ENCODE assay signal across 10 cellular contexts in genomic region chr1:233114159-233114558, GRCh38.
DNase-seq lines count a peak whose midpoint lies in the region; ATAC-seq, FAIRE-seq and TF ChIP-seq lines count a peak whose summit lies in the region.
"Had no signal": no experiment of that assay in that cellular context is flagged by ENCODE, and none has a peak within 500 bp of the region (broad histone marks: within the 10 kb centered on the region; RNA-seq: fewer than 3 reads in every experiment).

No MANE protein-coding gene starts in this region.

- H2AFZ ChIP-seq in endothelial cell of umbilical vein (ENCODE audit: low read depth, low read length) (no peak overlapping the region), osteoblast (ENCODE audit: low read length) (no peak overlapping the region)

- no TSS peak for BruUV-seq in endothelial cell of umbilical vein (replicated peaks; lab: Mats Ljungman, UMichigan)

- WGBS in esophagus muscularis mucosa = 86% methylated on average over 5 of the region's 5 CpGs

- POLR2A ChIA-PET in endothelial cell of umbilical vein (lab: Charles Lee) = no interaction called here

- TF ChIP-seq POLR2A in endothelial cell of umbilical vein (IDR thresholded peaks at IDR 0.05; ENCODE audit: low read depth, low read length) (no peak), esophagus muscularis mucosa (IDR thresholded peaks at IDR 0.05; ENCODE audit: low read depth) (no peak)

- H3K4me1 ChIP-seq in endothelial cell of umbilical vein (ENCODE audit: control insufficient read depth, extremely low read depth, insufficient read depth, low read length) (peaks cover 32% of the 10 kb centered on the region), osteoblast (ENCODE audit: insufficient read depth, low read length) (peaks cover 32% of the 10 kb centered on the region), esophagus muscularis mucosa (peaks cover 8 to 16% (median 15%) of the 10 kb centered on the region in 4 donors)

- intact Hi-C loops in endothelial cell of umbilical vein (cut with micrococcal nuclease) = loop anchor here (5.0 kb wide), 1 partner anchor 302 kb away; no protein-coding TSS in a partner anchor
- intact Hi-C loops in esophagus muscularis mucosa (cut with DNase I) = no loop called here

- no peaks in the 10 kb centered on the region for H3K9me3 ChIP-seq in endothelial cell of umbilical vein (replicated peaks; ENCODE audit: control insufficient read depth, insufficient read depth, low read length)
- no peaks in the 10 kb centered on the region for H3K9me3 ChIP-seq in osteoblast (ENCODE audit: low read depth, low read length)
- no peaks in the 10 kb centered on the region for H3K9me3 ChIP-seq in esophagus muscularis mucosa

- H3K36me3 ChIP-seq in endothelial cell of umbilical vein (ENCODE audit: control insufficient read depth in 2 of 2, extremely low read depth in 1 of 2, insufficient read depth in 2 of 2, low read length in 2 of 2) (no peaks in the 10 kb centered on the region), osteoblast (ENCODE audit: insufficient read depth, low read length) (no peaks in the 10 kb centered on the region), esophagus muscularis mucosa (no peaks in the 10 kb centered on the region)

- H3K27ac ChIP-seq in endothelial cell of umbilical vein (ENCODE audit: insufficient read depth, low read depth, low read length) (peak overlapping the region; percentile 89), osteoblast (ENCODE audit: low read depth, low read length) (peak overlapping the region; percentile 98), esophagus muscularis mucosa (replicated peaks in 1 of 4) (peak overlapping the region in 2 of 4 donors; percentile 59 to 70)

- DNase-seq in HCEC 1CT (peak; percentile 46), NOMO-1 treated with dmso at 0.1 percent for 144 hours (lab: John Stamatoyannopoulos, UW; ENCODE audit: unreplicated experiment) (peak; percentile 35), endothelial cell of umbilical vein (ENCODE audit: low read depth, low spot score) (peak; percentile 10), osteoblast (ENCODE audit: insufficient read length, low spot score, missing footprints) (no peak), NCI-H1417 treated with DMSO at 0.1 percent for 48 hours (lab: John Stamatoyannopoulos, UW) (no peak), esophagus muscularis mucosa (ENCODE audit: extremely low spot score) (no peak)
- no peak for DNase-seq in stimulated activated naive CD4-positive, alpha-beta T cell treated with Interleukin-2 at 50 U/mL for 16 hours (lab: John Stamatoyannopoulos, UW)
- DNase-seq: activated CD8-positive, alpha-beta memory T cell treated with anti-CD3 and anti-CD28 coated beads for 24 hours; cortex of kidney had no signal

- H3K9me1 ChIP-seq in endothelial cell of umbilical vein (replicated peaks; ENCODE audit: control insufficient read depth, extremely low read depth, insufficient read depth, low read length) = no peaks in the 10 kb centered on the region

- FAIRE-seq in endothelial cell of umbilical vein (lab: Jason Lieb, UNC) = no peak

- CTCF ChIA-PET in endothelial cell of umbilical vein (lab: Charles Lee) = interaction anchor here (1.0 to 1.8 kb wide), 3 partner anchors 7 to 484 kb away, joined by 3 to 9 read pairs (median 5); partner anchors contain the start of gene SIPA1L2

- dilution Hi-C loops in endothelial cell of umbilical vein (cut with MboI; ENCODE audit: extremely low pct_ligation_motif_present, low sequenced_read_pairs) = no loop called here

- no peak for TF ChIP-seq CTCF in endothelial cell of umbilical vein (IDR thresholded peaks at IDR 0.05; ENCODE audit: extremely low read depth in 1 of 2, insufficient read depth in 1 of 2, low read depth in 1 of 2, low read length in 2 of 2)
- TF ChIP-seq CTCF in osteoblast (IDR thresholded peaks at IDR 0.05; ENCODE audit: extremely low read depth, low read depth, low read length) = no peak
- no peak for TF ChIP-seq CTCF in esophagus muscularis mucosa (IDR thresholded peaks at IDR 0.05)

- H3K9ac ChIP-seq in endothelial cell of umbilical vein (replicated peaks; ENCODE audit: extremely low read depth, insufficient read depth, low read length) = peak overlapping the region; percentile 64

- H3K4me2 ChIP-seq in endothelial cell of umbilical vein (ENCODE audit: insufficient read depth, low read length) (peak overlapping the region; percentile 44), osteoblast (ENCODE audit: insufficient read depth, low read length) (peak overlapping the region; percentile 77)

- TF ChIP-seq EP300 in esophagus muscularis mucosa (IDR thresholded peaks at IDR 0.05) = no peak

- H3K4me3 ChIP-seq in endothelial cell of umbilical vein (replicated peaks in 1 of 3; ENCODE audit: insufficient read depth in 1 of 3, low read depth in 1 of 3, low read length in 3 of 3) = no peak overlapping the region
- H3K4me3 ChIP-seq in osteoblast (ENCODE audit: insufficient read depth, low read length) = no peak overlapping the region
- H3K4me3 ChIP-seq in esophagus muscularis mucosa = no peak overlapping the region

- H3K79me2 ChIP-seq in endothelial cell of umbilical vein (ENCODE audit: control insufficient read depth, insufficient read depth, low read length) = no peaks in the 10 kb centered on the region
- no peaks in the 10 kb centered on the region for H3K79me2 ChIP-seq in osteoblast (ENCODE audit: insufficient read depth, low read length)

- H3K27me3 ChIP-seq in endothelial cell of umbilical vein (ENCODE audit: control insufficient read depth in 2 of 2, insufficient read depth in 2 of 2, low read length in 2 of 2) = no peaks in the 10 kb centered on the region
- H3K27me3 ChIP-seq in osteoblast (ENCODE audit: insufficient read depth, low read length) = no peaks in the 10 kb centered on the region
- H3K27me3 ChIP-seq in esophagus muscularis mucosa = no peaks in the 10 kb centered on the region

- ATAC-seq in HG03196 (IDR thresholded peaks at IDR 0.05; ENCODE audit: unreplicated experiment) = no peak

- no peaks in the 10 kb centered on the region for H4K20me1 ChIP-seq in endothelial cell of umbilical vein (replicated peaks; ENCODE audit: control insufficient read depth, extremely low read depth, insufficient read depth, low read length)
- H4K20me1 ChIP-seq in osteoblast (ENCODE audit: insufficient read depth, low read length) = no peaks in the 10 kb centered on the region

TF ChIP-seq in endothelial cell of umbilical vein, 7 proteins besides CTCF, POLR2A, EP300 and RAD21:
- no peak for TF ChIP-seq FOS (IDR thresholded peaks at IDR 0.05; ENCODE audit: borderline replicate concordance, insufficient read depth, low read length)
- TF ChIP-seq POLR2AphosphoS5 (IDR thresholded peaks at IDR 0.05; ENCODE audit: insufficient read depth, low read depth, low read length) = no peak
- no peak for TF ChIP-seq GATA2 (IDR thresholded peaks at IDR 0.05; ENCODE audit: insufficient read depth, insufficient read length, low read depth, low read length)
- TF ChIP-seq JUN (IDR thresholded peaks at IDR 0.05; ENCODE audit: borderline replicate concordance, insufficient read depth, insufficient read length, low read depth) = no peak
- no peak for TF ChIP-seq MYC (IDR thresholded peaks at IDR 0.05; ENCODE audit: low read depth, low read length)
- no peak for TF ChIP-seq EZH2 (IDR thresholded peaks at IDR 0.05; ENCODE audit: borderline replicate concordance, low read depth, low read length, severe bottlenecking)

Comparison
In these comparisons a context has a peak if more than half of its experiments do, and no peak if none do; other contexts are left out.
1. DNase-seq: peak in HCEC 1CT (single experiment), NOMO-1 treated with dmso at 0.1 percent for 144 hours (single experiment) and endothelial cell of umbilical vein (single experiment); none in osteoblast (single experiment), NCI-H1417 treated with DMSO at 0.1 percent for 48 hours (single experiment), esophagus muscularis mucosa (single experiment) and stimulated activated naive CD4-positive, alpha-beta T cell treated with Interleukin-2 at 50 U/mL for 16 hours (single experiment).